10 cellular contexts compared by ENCODE assay signal in genomic region chr9:94920439-94920951, GRCh38.
DNase-seq lines count a peak whose midpoint lies in the region; ATAC-seq, FAIRE-seq and TF ChIP-seq lines count a peak whose summit lies in the region.
"Had no signal": no experiment of that assay in that cellular context is flagged by ENCODE, and none has a peak within 500 bp of the region (broad histone marks: within the 10 kb centered on the region; RNA-seq: fewer than 3 reads in every experiment).

No MANE protein-coding gene starts in this region.

- no peaks in the 10 kb centered on the region for H3K9me3 ChIP-seq in IMR-90 (ENCODE audit: control insufficient read depth, insufficient read depth, low read length)
- H3K9me3 ChIP-seq in mesodermal cell (ENCODE audit: control insufficient read depth, low read length): no peaks in the 10 kb centered on the region
- no peaks in the 10 kb centered on the region for H3K9me3 ChIP-seq in upper lobe of left lung

- H4K8ac ChIP-seq in IMR-90 (ENCODE audit: low read depth in 2 of 2, low read length in 2 of 2): peak overlapping the region; percentile 93 to 98

- H2BK20ac ChIP-seq in IMR-90 (ENCODE audit: low read depth, low read length): peak overlapping the region; percentile 77

- peak overlapping the region; percentile 43 for H3K23ac ChIP-seq in IMR-90 (ENCODE audit: low read depth, low read length)

- in situ Hi-C loops in IMR-90 (cut with MboI; ENCODE audit: low sequenced_read_pairs): no loop called here

- CTCF ChIA-PET in IMR-90 (lab: Yijun Ruan, JAX): interaction anchor here (0.6 to 1.1 kb wide), 3 partner anchors 74 to 137 kb away, joined by 3 to 4 read pairs (median 3); no protein-coding TSS in a partner anchor

- peaks cover 26% of the 10 kb centered on the region for H3K9me1 ChIP-seq in IMR-90 (ENCODE audit: insufficient read depth, low read length)

- H3K56ac ChIP-seq in IMR-90 (ENCODE audit: extremely low read depth, insufficient read depth, low read length): peak overlapping the region; percentile 99

- peak overlapping the region; percentile 94 for H3K4ac ChIP-seq in IMR-90 (ENCODE audit: low read depth, low read length)

- peak overlapping the region; percentile 61 for H3K9ac ChIP-seq in IMR-90 (ENCODE audit: low read depth, low read length)

- peak overlapping the region; percentile 32 for H3K4me2 ChIP-seq in IMR-90 (ENCODE audit: low read depth, low read length)

- H4K20me1 ChIP-seq in IMR-90 (ENCODE audit: insufficient read depth, low read length): no peaks in the 10 kb centered on the region

- TF ChIP-seq EP300 in upper lobe of left lung (IDR thresholded peaks at IDR 0.05): no peak

- peaks cover 34% of the 10 kb centered on the region for H3K4me1 ChIP-seq in IMR-90 (ENCODE audit: control insufficient read depth, insufficient read depth, low read length)
- H3K4me1 ChIP-seq in mesodermal cell (ENCODE audit: control insufficient read depth, insufficient read depth, low read length, poor library complexity, severe bottlenecking): peaks cover 57% of the 10 kb centered on the region
- H3K4me1 ChIP-seq in upper lobe of left lung: peaks cover 26 to 46% (median 36%) of the 10 kb centered on the region in 4 donors

- H3K27me3 ChIP-seq in IMR-90 (ENCODE audit: control insufficient read depth, insufficient read depth, low read length) (no peaks in the 10 kb centered on the region), dorsolateral prefrontal cortex (no peaks in the 10 kb centered on the region), upper lobe of left lung (no peaks in the 10 kb centered on the region)

- H3K36me3 ChIP-seq in IMR-90 (ENCODE audit: control insufficient read depth, insufficient read depth, low read length): no peaks in the 10 kb centered on the region
- peaks cover 6% of the 10 kb centered on the region for H3K36me3 ChIP-seq in mesodermal cell (ENCODE audit: control insufficient read depth, insufficient read depth, low read length)
- no peaks in the 10 kb centered on the region for H3K36me3 ChIP-seq in upper lobe of left lung

- FAIRE-seq in GM12892 (lab: Jason Lieb, UNC): no peak

- WGBS in IMR-90 (ENCODE audit: extremely low coverage in 2 of 2, insufficient read length in 1 of 2), 2 experiments: no CpG with 5 or more reads among the region's 11 CpGs
- 62 to 100% methylated on average over 2 to 8 of the region's 11 CpGs for WGBS in mesodermal cell (ENCODE audit: insufficient coverage in 2 of 2), 2 experiments
- 50 to 71% methylated on average over 11 of the region's 11 CpGs for WGBS in upper lobe of left lung, 2 donors

- DNase-seq in IMR-90 (peak; percentile 63), dorsolateral prefrontal cortex (peak in 1 of 10 donors; percentile 62), upper lobe of left lung (peak; percentile 46 to 67), NCI-H146 treated with DMSO at 0.1 percent for 48 hours (lab: John Stamatoyannopoulos, UW; ENCODE audit: unreplicated experiment) (no peak), germinal center (ENCODE audit: low spot score) (no peak), NCI-H2107 (lab: John Stamatoyannopoulos, UW) (no peak), GM12892 (ENCODE audit: insufficient read length) (no peak)
- DNase-seq: OCI-M1; stimulated activated naive B cell treated with anti-CD40 and anti-IgM and Interleukin-4, amounts not matched to agents 10 μg/mL and 1 μg/mL and 100 μg/mL, for 72 hours had no signal

- no peak for TF ChIP-seq RAD21 in IMR-90 (IDR thresholded peaks at IDR 0.05; ENCODE audit: low read length)

- H2AK9ac ChIP-seq in IMR-90 (replicated peaks; ENCODE audit: low read depth, low read length, poor library complexity): peak overlapping the region; percentile 84

- H3K79me1 ChIP-seq in IMR-90 (ENCODE audit: low read depth in 1 of 2, low read length in 2 of 2): peaks cover 23 to 44% of the 10 kb centered on the region in 2 experiments

- H3K27ac ChIP-seq in IMR-90 (ENCODE audit: insufficient read depth, low read length) (peak overlapping the region; percentile 96), dorsolateral prefrontal cortex (peak overlapping the region; percentile 5 to 100 (median 89)), mesodermal cell (ENCODE audit: low read depth, low read length, severe bottlenecking) (peak overlapping the region; percentile 98), upper lobe of left lung (peak overlapping the region; percentile 77 to 86 (median 81))

- H2AK5ac ChIP-seq in IMR-90 (ENCODE audit: low read depth, low read length): peak overlapping the region; percentile 95

- peak overlapping the region; percentile 95 for H4K91ac ChIP-seq in IMR-90 (ENCODE audit: insufficient read depth, low read depth, low read length)

- peak overlapping the region; percentile 90 for H3K14ac ChIP-seq in IMR-90 (replicated peaks; ENCODE audit: low read depth, low read length)

- no TSS peak for BruUV-seq in IMR-90 (replicated peaks; lab: Mats Ljungman, UMichigan)

- H2AFZ ChIP-seq in IMR-90 (replicated peaks; ENCODE audit: low read length, poor library complexity): peak overlapping the region; percentile 38

- peak overlapping the region; percentile 88 for H4K5ac ChIP-seq in IMR-90 (ENCODE audit: low read depth, low read length)

- peak overlapping the region; percentile 97 for H2BK120ac ChIP-seq in IMR-90 (ENCODE audit: low read depth, low read length)

- TF ChIP-seq CTCF in IMR-90 (conservative IDR thresholded peaks at IDR 0.05; ENCODE audit: low read depth, low read length): no peak
- TF ChIP-seq CTCF in dorsolateral prefrontal cortex (IDR thresholded peaks at IDR 0.05 in 54 of 56, conservative IDR thresholded peaks at IDR 0.05 in 2 of 56; ENCODE audit: low read depth in 1 of 56, partially characterized antibody in 56 of 56): peak in 2 of 56 donors; percentile 4
- no peak for TF ChIP-seq CTCF in upper lobe of left lung (IDR thresholded peaks at IDR 0.05)

- no peak overlapping the region for H3K4me3 ChIP-seq in IMR-90 (ENCODE audit: insufficient read depth, low read depth, low read length)
- peak overlapping the region in 20 of 59 donors; percentile 1 to 42 (median 12) for H3K4me3 ChIP-seq in dorsolateral prefrontal cortex
- no peak overlapping the region for H3K4me3 ChIP-seq in mesodermal cell (ENCODE audit: extremely low read depth, insufficient read depth, low read length, poor library complexity, severe bottlenecking)
- H3K4me3 ChIP-seq in upper lobe of left lung: no peak overlapping the region

- H2BK5ac ChIP-seq in IMR-90 (ENCODE audit: low read depth, low read length, poor library complexity, severe bottlenecking): peak overlapping the region; percentile 94

- TF ChIP-seq POLR2A in IMR-90 (IDR thresholded peaks at IDR 0.05; ENCODE audit: low read depth, low read length) (no peak), upper lobe of left lung (IDR thresholded peaks at IDR 0.05) (no peak), GM12892 (IDR thresholded peaks at IDR 0.05; ENCODE audit: low read depth, low read length) (no peak)

- H3K18ac ChIP-seq in IMR-90 (ENCODE audit: low read depth, low read length): peak overlapping the region; percentile 93

- ATAC-seq in IMR-90 (ENCODE audit: low read depth) (peak; percentile 43), upper lobe of left lung (ENCODE audit: low FRiP score in 2 of 2) (peak; percentile 77 to 79)
- ATAC-seq: stimulated activated naive B cell treated with anti-CD40 and anti-IgM and Interleukin-4, amounts not matched to agents 10 μg/mL and 1 μg/mL and 100 μg/mL, for 72 hours had no signal

- intact Hi-C loops in IMR-90 (cut with micrococcal nuclease) (loop anchor here (2.0 to 5.0 kb wide), 3 partner anchors 54 to 238 kb away; no protein-coding TSS in a partner anchor), dorsolateral prefrontal cortex (cut with DNase I) (no loop called here)

- dilution Hi-C loops in IMR-90 (cut with HindIII; ENCODE audit: low sequenced_read_pairs, unreplicated experiment): no loop called here

- peak overlapping the region; percentile 96; the same call in 2 of the 3 replicates for H2BK15ac ChIP-seq in IMR-90 (ENCODE audit: low read depth, low read length)

- POLR2A ChIA-PET in IMR-90 (lab: Charles Lee; ENCODE audit: unreplicated experiment): interaction anchor here (0.6 to 1.4 kb wide), 3 partner anchors 17 to 87 kb away, joined by 5 to 13 read pairs (median 7); no protein-coding TSS in a partner anchor

TF ChIP-seq in IMR-90, 13 proteins besides CTCF, POLR2A, EP300 and RAD21:
- TF ChIP-seq NFE2L2 (IDR thresholded peaks at IDR 0.05; ENCODE audit: low read depth, low read length): no peak
- no peak for TF ChIP-seq MAZ (IDR thresholded peaks at IDR 0.05; ENCODE audit: borderline replicate concordance, low read depth, low read length)
- no peak for TF ChIP-seq RCOR1 (IDR thresholded peaks at IDR 0.05; ENCODE audit: insufficient replicate concordance, low read length)
- TF ChIP-seq SMC3 (IDR thresholded peaks at IDR 0.05; ENCODE audit: low read depth, low read length): no peak
- no peak for TF ChIP-seq RFX5 (IDR thresholded peaks at IDR 0.05; ENCODE audit: low read depth, low read length)
- no peak for TF ChIP-seq MXI1 (IDR thresholded peaks at IDR 0.05; ENCODE audit: borderline replicate concordance, low read depth, low read length)
- no peak for TF ChIP-seq CEBPB (IDR thresholded peaks at IDR 0.05; ENCODE audit: low read depth, low read length)
- TF ChIP-seq CHD1 (IDR thresholded peaks at IDR 0.05; ENCODE audit: low read depth, low read length): no peak
- TF ChIP-seq, protein P1, sequence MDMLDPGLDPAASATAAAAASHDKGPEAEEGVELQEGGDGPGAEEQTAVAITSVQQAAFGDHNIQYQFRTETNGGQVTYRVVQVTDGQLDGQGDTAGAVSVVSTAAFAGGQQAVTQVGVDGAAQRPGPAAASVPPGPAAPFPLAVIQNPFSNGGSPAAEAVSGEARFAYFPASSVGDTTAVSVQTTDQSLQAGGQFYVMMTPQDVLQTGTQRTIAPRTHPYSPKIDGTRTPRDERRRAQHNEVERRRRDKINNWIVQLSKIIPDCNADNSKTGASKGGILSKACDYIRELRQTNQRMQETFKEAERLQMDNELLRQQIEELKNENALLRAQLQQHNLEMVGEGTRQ (IDR thresholded peaks at IDR 0.05; ENCODE audit: low read depth, low read length): no peak
- TF ChIP-seq FOS (IDR thresholded peaks at IDR 0.05; ENCODE audit: low read depth, low read length): no peak

Comparison
In these comparisons a context has a peak if more than half of its experiments do, and no peak if none do; other contexts are left out.
1. DNase-seq: peak in IMR-90 (single experiment) and upper lobe of left lung (2 of 2); none in NCI-H146 treated with DMSO at 0.1 percent for 48 hours (single experiment), germinal center (single experiment), NCI-H2107 (single experiment) and GM12892 (single experiment).
2. Peak in every context shown above with its lines, with median percentiles within 50 percentile points of each other: H3K27ac ChIP-seq.